Comparison of ENCODE assay signal across 23 cellular contexts in the genomic region with DNA sequence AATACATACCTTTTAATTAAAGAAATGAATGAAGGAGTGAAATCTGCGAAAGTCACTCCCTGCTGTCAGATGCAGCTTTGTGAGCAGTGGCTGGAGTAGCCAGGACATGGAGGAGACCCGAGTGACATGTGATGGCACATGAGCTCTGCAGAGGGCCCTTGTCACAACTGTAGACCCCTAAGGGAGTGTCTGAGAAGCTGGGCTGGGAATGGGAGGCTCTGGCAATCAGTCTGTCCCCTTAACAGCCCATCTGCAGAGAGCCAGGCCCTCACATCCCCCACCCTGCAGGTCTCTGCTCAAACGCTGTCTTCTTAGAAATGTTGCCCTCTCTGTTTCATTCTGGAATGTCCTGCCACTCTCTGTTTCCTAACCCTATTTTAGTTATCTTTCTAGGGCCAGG.
"Had no signal": no experiment of that assay in that cellular context is flagged by ENCODE, and none has a peak within 500 bp of the region (broad histone marks: within the 10 kb centered on the region; RNA-seq: fewer than 3 reads in every experiment).

No MANE protein-coding gene starts in this region.

- H3K27ac ChIP-seq: colonic mucosa, coronary artery, dorsolateral prefrontal cortex, epithelial cell of prostate, esophagus muscularis mucosa, esophagus squamous epithelium, foreskin keratinocyte, gastrocnemius medialis, gastroesophageal sphincter, heart left ventricle, heart right ventricle had no signal

- DNase-seq: colonic mucosa; cortex of kidney; dermis blood vessel endothelial cell; dorsolateral prefrontal cortex; effector CD4-positive, alpha-beta T cell; effector CD8-positive, alpha-beta T cell; effector memory CD4-positive, alpha-beta T cell; effector memory CD8-positive, alpha-beta T cell; endodermal cell; erythroblast; esophagus squamous epithelium; foreskin fibroblast; foreskin keratinocyte; foreskin melanocyte; gastrocnemius medialis; glutamatergic neuron; head of caudate nucleus; heart left ventricle; heart right ventricle had no signal

- H3K27me3 ChIP-seq: colonic mucosa, dorsolateral prefrontal cortex, foreskin keratinocyte, gastrocnemius medialis, heart left ventricle had no signal

- H3K36me3 ChIP-seq: colonic mucosa, esophagus muscularis mucosa, esophagus squamous epithelium, gastrocnemius medialis, gastroesophageal sphincter, heart left ventricle, heart right ventricle had no signal

- H3K4me3 ChIP-seq: colonic mucosa, coronary artery, dorsolateral prefrontal cortex, esophagus muscularis mucosa, esophagus squamous epithelium, gastrocnemius medialis, gastroesophageal sphincter, heart left ventricle, heart right ventricle had no signal

- H3K4me1 ChIP-seq: colonic mucosa, foreskin keratinocyte had no signal

- H3K9me3 ChIP-seq: colonic mucosa, esophagus muscularis mucosa, esophagus squamous epithelium, gastrocnemius medialis, gastroesophageal sphincter, heart left ventricle, heart right ventricle had no signal
